ENCODE assay signal across 1 cellular context in the genomic region with DNA sequence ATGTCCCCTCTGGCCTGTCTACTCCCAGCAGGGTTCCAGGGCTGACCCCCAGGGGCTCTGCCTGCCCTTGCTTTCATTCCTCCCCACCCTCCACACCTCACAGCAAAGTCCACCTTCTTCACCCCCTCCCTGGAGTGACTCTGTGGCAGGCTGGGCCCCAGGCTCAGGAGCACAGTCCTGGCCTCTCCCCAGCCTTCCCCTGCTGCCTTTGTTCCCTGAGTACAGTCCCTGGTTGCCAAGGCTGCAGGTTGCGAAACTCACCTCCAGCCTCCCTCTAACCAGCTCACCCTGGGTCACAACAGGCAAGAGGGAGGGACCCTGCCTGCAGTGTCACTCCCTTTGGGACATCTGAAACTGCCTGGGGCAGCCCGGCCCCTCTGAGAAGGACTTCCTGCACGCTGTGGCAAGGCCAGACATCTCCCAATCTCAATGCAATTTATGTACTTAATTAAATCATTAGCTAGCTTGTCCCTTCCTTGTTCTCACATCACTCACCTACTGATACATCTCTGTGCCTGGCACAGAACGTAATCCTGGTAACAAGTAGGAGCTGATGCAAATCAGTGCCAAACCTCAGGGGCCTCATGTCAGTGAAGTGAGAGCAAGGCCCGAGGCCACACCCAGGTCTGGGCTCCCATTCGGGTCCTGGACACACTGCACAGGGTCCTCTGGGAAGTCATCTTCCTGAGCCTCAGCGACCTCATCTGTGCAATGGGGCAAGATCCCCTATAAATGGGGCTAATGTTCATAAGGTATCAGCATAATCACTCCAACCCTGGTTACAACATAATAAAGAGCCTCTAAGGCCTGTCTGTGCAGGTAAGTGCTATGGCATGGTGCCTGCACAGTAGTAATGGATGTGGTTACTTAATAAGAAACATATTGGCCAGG.
TF ChIP-seq lines count a peak whose summit lies in the region.

No MANE protein-coding gene starts in this region.

TF ChIP-seq in HepG2, 621 proteins besides CTCF, POLR2A, EP300 and RAD21 (continued from another document and continues in another):
- TF ChIP-seq HIVEP1 (CRISPR knock-in tag; IDR thresholded peaks at IDR 0.05) (peak; percentile 48; the same call in 1 of the 2 replicates), YEATS4 (CRISPR knock-in tag; IDR thresholded peaks at IDR 0.05; ENCODE audit: borderline replicate concordance) (peak; percentile 69; the same call in 1 of the 2 replicates), ZNF703 (CRISPR knock-in tag; IDR thresholded peaks at IDR 0.05; ENCODE audit: borderline replicate concordance) (no peak), NR2F2 (IDR thresholded peaks at IDR 0.05; ENCODE audit: borderline replicate concordance, low read depth) (peak; percentile 39; the same call in 1 of the 2 replicates), HOXA5 (CRISPR knock-in tag; IDR thresholded peaks at IDR 0.05) (0 out of 2 replicates have a peak, but pooled peaks have one; percentile 69), CEBPB (IDR thresholded peaks at IDR 0.05; ENCODE audit: borderline replicate concordance, low read depth, low read length) (peak; percentile 99), SIX4 (CRISPR knock-in tag; IDR thresholded peaks at IDR 0.05) (peak; percentile 49; the same call in 1 of the 2 replicates), FOXK1 (CRISPR knock-in tag; IDR thresholded peaks at IDR 0.05; ENCODE audit: borderline replicate concordance, low read depth) (0 out of 2 replicates have a peak, but pooled peaks have one; percentile 24), TARDBP (CRISPR knock-in tag; IDR thresholded peaks at IDR 0.05) (peak; percentile 71; the same call in 1 of the 2 replicates), DNMT3B (CRISPR knock-in tag; conservative IDR thresholded peaks at IDR 0.05) (no peak), SP4 (CRISPR knock-in tag; IDR thresholded peaks at IDR 0.05) (0 out of 2 replicates have a peak, but pooled peaks have one; percentile 26), THAP11 (CRISPR knock-in tag; IDR thresholded peaks at IDR 0.05) (peak; percentile 70), ZNF572 (CRISPR knock-in tag; IDR thresholded peaks at IDR 0.05) (no peak), KLF16 (CRISPR knock-in tag; IDR thresholded peaks at IDR 0.05) (peak in 1 of 2 experiments; percentile 57; a peak in 1 of 4 replicates), ZMAT3 (CRISPR knock-in tag; conservative IDR thresholded peaks at IDR 0.05) (0 out of 2 replicates have a peak, but pooled peaks have one; percentile 39), RFX1 (IDR thresholded peaks at IDR 0.05) (peak; percentile 87), ZNF724P (CRISPR knock-in tag; IDR thresholded peaks at IDR 0.05; ENCODE audit: borderline replicate concordance) (peak; percentile 65; the same call in 1 of the 2 replicates), HDAC1 (CRISPR knock-in tag; IDR thresholded peaks at IDR 0.05) (peak; percentile 80), ERF (CRISPR knock-in tag; IDR thresholded peaks at IDR 0.05) (peak; percentile 52; the same call in 1 of the 2 replicates), FOXA3 (CRISPR knock-in tag; IDR thresholded peaks at IDR 0.05) (peak; percentile 80), MED1 (CRISPR knock-in tag; IDR thresholded peaks at IDR 0.05) (peak; percentile 82), ZNF567 (CRISPR knock-in tag; IDR thresholded peaks at IDR 0.05; ENCODE audit: borderline replicate concordance) (0 out of 2 replicates have a peak, but pooled peaks have one; percentile 65), RXRA (CRISPR knock-in tag; IDR thresholded peaks at IDR 0.05) (peak; percentile 91), KMT2B (CRISPR knock-in tag; IDR thresholded peaks at IDR 0.05) (peak; percentile 27; the same call in 1 of the 2 replicates), KAT8 (CRISPR knock-in tag; IDR thresholded peaks at IDR 0.05) (peak; percentile 78), FOXC1 (CRISPR knock-in tag; IDR thresholded peaks at IDR 0.05; ENCODE audit: borderline replicate concordance) (peak; percentile 56; the same call in 1 of the 2 replicates), ISL2 (CRISPR knock-in tag; IDR thresholded peaks at IDR 0.05) (peak; percentile 78; the same call in 1 of the 2 replicates), RARA (CRISPR knock-in tag; IDR thresholded peaks at IDR 0.05) (peak; percentile 79), KLF6 (CRISPR knock-in tag; IDR thresholded peaks at IDR 0.05) (no peak), CEBPG (CRISPR knock-in tag; IDR thresholded peaks at IDR 0.05) (peak; percentile 100), HNF4G (IDR thresholded peaks at IDR 0.05; ENCODE audit: borderline replicate concordance, low read depth, low read length) (peak; percentile 73), HNF4G (CRISPR knock-in tag; IDR thresholded peaks at IDR 0.05; ENCODE audit: borderline replicate concordance, low read depth) (peak; percentile 83; the same call in 1 of the 2 replicates), ZNF792 (CRISPR knock-in tag; IDR thresholded peaks at IDR 0.05) (peak; percentile 80), DMAP1 (CRISPR knock-in tag; IDR thresholded peaks at IDR 0.05) (peak; percentile 77), CBX1 (IDR thresholded peaks at IDR 0.05; ENCODE audit: low read depth) (peak; percentile 41), ZNF746 (CRISPR knock-in tag; IDR thresholded peaks at IDR 0.05) (peak; percentile 61; the same call in 1 of the 2 replicates)
- TF ChIP-seq, protein P1, sequence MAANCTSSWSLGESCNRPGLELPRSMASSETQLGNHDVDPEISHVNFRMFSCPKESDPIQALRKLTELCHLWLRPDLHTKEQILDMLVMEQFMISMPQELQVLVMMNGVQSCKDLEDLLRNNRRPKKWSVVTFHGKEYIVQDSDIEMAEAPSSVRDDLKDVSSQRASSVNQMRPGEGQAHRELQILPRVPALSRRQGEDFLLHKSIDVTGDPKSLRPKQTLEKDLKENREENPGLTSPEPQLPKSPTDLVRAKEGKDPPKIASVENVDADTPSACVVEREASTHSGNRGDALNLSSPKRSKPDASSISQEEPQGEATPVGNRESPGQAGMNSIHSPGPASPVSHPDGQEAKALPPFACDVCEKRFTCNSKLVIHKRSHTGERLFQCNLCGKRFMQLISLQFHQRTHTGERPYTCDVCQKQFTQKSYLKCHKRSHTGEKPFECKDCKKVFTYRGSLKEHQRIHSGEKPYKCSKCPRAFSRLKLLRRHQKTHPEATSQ (CRISPR knock-in tag; IDR thresholded peaks at IDR 0.05; ENCODE audit: borderline replicate concordance) = peak; percentile 93; the same call in 1 of the 2 replicates
- TF ChIP-seq, protein P2, sequence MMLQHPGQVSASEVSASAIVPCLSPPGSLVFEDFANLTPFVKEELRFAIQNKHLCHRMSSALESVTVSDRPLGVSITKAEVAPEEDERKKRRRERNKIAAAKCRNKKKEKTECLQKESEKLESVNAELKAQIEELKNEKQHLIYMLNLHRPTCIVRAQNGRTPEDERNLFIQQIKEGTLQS (CRISPR knock-in tag; IDR thresholded peaks at IDR 0.05) = 0 out of 2 replicates have a peak, but pooled peaks have one; percentile 12
- TF ChIP-seq, protein P3, sequence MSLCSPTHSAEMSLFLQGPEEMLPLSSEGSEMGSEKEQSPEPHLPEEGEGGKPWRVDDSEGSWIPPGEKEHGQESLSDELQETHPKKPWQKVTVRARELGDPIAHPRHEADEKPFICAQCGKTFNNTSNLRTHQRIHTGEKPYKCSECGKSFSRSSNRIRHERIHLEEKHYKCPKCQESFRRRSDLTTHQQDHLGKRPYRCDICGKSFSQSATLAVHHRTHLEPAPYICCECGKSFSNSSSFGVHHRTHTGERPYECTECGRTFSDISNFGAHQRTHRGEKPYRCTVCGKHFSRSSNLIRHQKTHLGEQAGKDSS (CRISPR knock-in tag; IDR thresholded peaks at IDR 0.05; ENCODE audit: borderline replicate concordance, low read depth) = peak; percentile 93; the same call in 1 of the 2 replicates
- TF ChIP-seq, protein P4, sequence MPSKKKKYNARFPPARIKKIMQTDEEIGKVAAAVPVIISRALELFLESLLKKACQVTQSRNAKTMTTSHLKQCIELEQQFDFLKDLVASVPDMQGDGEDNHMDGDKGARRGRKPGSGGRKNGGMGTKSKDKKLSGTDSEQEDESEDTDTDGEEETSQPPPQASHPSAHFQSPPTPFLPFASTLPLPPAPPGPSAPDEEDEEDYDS (CRISPR knock-in tag; IDR thresholded peaks at IDR 0.05) = peak; percentile 62
- TF ChIP-seq, protein P5, sequence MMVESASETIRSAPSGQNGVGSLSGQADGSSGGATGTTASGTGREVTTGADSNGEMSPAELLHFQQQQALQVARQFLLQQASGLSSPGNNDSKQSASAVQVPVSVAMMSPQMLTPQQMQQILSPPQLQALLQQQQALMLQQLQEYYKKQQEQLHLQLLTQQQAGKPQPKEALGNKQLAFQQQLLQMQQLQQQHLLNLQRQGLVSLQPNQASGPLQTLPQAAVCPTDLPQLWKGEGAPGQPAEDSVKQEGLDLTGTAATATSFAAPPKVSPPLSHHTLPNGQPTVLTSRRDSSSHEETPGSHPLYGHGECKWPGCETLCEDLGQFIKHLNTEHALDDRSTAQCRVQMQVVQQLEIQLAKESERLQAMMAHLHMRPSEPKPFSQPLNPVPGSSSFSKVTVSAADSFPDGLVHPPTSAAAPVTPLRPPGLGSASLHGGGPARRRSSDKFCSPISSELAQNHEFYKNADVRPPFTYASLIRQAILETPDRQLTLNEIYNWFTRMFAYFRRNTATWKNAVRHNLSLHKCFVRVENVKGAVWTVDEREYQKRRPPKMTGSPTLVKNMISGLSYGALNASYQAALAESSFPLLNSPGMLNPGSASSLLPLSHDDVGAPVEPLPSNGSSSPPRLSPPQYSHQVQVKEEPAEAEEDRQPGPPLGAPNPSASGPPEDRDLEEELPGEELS (CRISPR knock-in tag; IDR thresholded peaks at IDR 0.05) = peak; percentile 80
- TF ChIP-seq, protein P6, sequence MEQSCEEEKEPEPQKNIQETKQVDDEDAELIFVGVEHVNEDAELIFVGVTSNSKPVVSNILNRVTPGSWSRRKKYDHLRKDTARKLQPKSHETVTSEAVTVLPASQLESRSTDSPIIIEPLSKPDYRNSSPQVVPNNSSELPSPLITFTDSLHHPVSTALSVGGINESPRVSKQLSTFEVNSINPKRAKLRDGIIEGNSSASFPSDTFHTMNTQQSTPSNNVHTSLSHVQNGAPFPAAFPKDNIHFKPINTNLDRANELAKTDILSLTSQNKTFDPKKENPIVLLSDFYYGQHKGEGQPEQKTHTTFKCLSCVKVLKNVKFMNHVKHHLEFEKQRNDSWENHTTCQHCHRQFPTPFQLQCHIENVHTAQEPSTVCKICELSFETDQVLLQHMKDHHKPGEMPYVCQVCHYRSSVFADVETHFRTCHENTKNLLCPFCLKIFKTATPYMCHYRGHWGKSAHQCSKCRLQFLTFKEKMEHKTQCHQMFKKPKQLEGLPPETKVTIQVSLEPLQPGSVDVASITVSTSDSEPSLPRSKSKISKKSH (CRISPR knock-in tag; IDR thresholded peaks at IDR 0.05; ENCODE audit: borderline replicate concordance) = 0 out of 2 replicates have a peak, but pooled peaks have one; percentile 9
- TF ChIP-seq, protein P7, sequence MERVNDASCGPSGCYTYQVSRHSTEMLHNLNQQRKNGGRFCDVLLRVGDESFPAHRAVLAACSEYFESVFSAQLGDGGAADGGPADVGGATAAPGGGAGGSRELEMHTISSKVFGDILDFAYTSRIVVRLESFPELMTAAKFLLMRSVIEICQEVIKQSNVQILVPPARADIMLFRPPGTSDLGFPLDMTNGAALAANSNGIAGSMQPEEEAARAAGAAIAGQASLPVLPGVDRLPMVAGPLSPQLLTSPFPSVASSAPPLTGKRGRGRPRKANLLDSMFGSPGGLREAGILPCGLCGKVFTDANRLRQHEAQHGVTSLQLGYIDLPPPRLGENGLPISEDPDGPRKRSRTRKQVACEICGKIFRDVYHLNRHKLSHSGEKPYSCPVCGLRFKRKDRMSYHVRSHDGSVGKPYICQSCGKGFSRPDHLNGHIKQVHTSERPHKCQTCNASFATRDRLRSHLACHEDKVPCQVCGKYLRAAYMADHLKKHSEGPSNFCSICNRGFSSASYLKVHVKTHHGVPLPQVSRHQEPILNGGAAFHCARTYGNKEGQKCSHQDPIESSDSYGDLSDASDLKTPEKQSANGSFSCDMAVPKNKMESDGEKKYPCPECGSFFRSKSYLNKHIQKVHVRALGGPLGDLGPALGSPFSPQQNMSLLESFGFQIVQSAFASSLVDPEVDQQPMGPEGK (CRISPR knock-in tag; IDR thresholded peaks at IDR 0.05) = peak; percentile 95
- TF ChIP-seq, protein P8, sequence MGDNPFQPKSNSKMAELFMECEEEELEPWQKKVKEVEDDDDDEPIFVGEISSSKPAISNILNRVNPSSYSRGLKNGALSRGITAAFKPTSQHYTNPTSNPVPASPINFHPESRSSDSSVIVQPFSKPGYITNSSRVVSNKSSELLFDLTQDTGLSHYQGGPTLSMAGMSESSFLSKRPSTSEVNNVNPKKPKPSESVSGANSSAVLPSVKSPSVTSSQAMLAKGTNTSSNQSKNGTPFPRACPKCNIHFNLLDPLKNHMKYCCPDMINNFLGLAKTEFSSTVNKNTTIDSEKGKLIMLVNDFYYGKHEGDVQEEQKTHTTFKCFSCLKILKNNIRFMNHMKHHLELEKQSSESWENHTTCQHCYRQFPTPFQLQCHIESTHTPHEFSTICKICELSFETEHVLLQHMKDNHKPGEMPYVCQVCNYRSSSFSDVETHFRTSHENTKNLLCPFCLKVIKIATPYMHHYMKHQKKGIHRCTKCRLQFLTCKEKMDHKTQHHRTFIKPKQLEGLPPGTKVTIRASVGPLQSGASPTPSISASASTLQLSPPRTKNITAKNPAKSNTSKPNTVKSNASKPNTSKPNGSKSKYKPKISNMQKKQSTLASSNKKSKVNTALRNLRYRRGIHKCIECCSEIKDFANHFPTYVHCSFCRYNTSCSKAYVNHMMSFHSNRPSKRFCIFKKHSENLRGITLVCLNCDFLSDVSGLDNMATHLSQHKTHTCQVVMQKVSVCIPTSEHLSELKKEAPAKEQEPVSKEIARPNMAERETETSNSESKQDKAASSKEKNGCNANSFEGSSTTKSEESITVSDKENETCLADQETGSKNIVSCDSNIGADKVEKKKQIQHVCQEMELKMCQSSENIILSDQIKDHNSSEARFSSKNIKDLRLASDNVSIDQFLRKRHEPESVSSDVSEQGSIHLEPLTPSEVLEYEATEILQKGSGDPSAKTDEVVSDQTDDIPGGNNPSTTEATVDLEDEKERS (CRISPR knock-in tag; IDR thresholded peaks at IDR 0.05) = 0 out of 2 replicates have a peak, but pooled peaks have one; percentile 38
- TF ChIP-seq, protein P9, sequence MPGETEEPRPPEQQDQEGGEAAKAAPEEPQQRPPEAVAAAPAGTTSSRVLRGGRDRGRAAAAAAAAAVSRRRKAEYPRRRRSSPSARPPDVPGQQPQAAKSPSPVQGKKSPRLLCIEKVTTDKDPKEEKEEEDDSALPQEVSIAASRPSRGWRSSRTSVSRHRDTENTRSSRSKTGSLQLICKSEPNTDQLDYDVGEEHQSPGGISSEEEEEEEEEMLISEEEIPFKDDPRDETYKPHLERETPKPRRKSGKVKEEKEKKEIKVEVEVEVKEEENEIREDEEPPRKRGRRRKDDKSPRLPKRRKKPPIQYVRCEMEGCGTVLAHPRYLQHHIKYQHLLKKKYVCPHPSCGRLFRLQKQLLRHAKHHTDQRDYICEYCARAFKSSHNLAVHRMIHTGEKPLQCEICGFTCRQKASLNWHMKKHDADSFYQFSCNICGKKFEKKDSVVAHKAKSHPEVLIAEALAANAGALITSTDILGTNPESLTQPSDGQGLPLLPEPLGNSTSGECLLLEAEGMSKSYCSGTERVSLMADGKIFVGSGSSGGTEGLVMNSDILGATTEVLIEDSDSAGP (CRISPR knock-in tag; IDR thresholded peaks at IDR 0.05; ENCODE audit: borderline replicate concordance) = peak; percentile 76; the same call in 1 of the 2 replicates
